ENCODE assay signal across 9 cellular contexts in the genomic region with DNA sequence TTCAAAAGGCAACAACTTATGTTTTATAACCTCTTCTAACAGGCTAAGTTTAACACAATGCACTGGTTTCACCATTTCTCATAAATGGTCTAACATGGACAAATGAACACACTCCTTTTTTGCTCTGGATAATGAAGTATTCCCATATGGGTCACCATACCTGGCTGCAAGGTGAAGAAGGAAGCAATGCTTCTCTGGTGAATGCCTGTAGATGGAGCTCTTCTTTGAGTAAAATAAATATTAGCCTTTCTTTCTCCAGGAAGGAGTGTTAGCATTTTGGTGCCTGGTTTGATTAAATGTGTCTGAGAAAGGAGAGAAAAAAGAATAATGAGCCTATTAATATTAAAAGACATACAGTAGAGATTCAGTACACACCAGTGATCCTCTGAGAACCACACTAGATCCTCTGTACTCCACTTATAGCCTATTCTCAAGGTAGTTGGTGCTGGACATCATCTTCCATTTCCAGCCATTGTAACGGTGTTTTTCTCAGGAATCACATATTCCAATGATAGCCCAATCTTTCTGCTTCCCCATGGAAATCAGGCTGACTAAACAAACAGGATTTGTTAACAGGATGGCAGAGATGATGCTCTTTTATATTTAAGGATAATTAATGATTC. TPM values are rescaled to one million over a fixed set of nuclear protein-coding genes. Genes with fewer than 3 reads are reported as not detected.
DNase-seq lines count a peak whose midpoint lies in the region; ATAC-seq and TF ChIP-seq lines count a peak whose summit lies in the region.
"Had no signal": no experiment of that assay in that cellular context is flagged by ENCODE, and none has a peak within 500 bp of the region (broad histone marks: within the 10 kb centered on the region; RNA-seq: fewer than 3 reads in every experiment).

No MANE protein-coding gene starts in this region.

- H3K27me3 ChIP-seq in Peyer's patch = no peaks in the 10 kb centered on the region
- H3K27me3 ChIP-seq in testis = no peaks in the 10 kb centered on the region

- H3K36me3 ChIP-seq in Peyer's patch = peaks cover 0 to 19% (median 0%) of the 10 kb centered on the region in 3 donors
- no peaks in the 10 kb centered on the region for H3K36me3 ChIP-seq in testis (ENCODE audit: low read depth, missing control alignments)

- peaks cover 8% of the 10 kb centered on the region for H3K9me3 Mint-ChIP-seq in activated T-cell treated with anti-CD3 and anti-CD28 coated beads, Interleukin-2, amount 50 U/mL, for 4 hours

- DNase-seq in ACHN = peak; percentile 38
- DNase-seq in GM12865 (ENCODE audit: low read depth) = no peak
- DNase-seq in Peyer's patch = no peak
- DNase-seq in foreskin fibroblast = peak in 1 of 2 donors; percentile 29
- DNase-seq in activated T-cell treated with anti-CD3 and anti-CD28 coated beads, Interleukin-2, amount 50 U/mL, for 4 hours = no peak
- no peak for DNase-seq in testis
- DNase-seq: T-helper 2 cell had no signal

- intact Hi-C loops in testis (cut with DNase I; ENCODE audit: low total_unique reads) = no loop called here

- no peak for ATAC-seq in activated T-cell treated with anti-CD3 and anti-CD28 coated beads, Interleukin-2, amount 50 U/mL, for 4 hours
- ATAC-seq in HG03039 (IDR thresholded peaks at IDR 0.05; ENCODE audit: unreplicated experiment) (no peak), HG02938 (IDR thresholded peaks at IDR 0.05; ENCODE audit: unreplicated experiment) (no peak)

- H3K4me3 ChIP-seq in GM12865 (ENCODE audit: low read depth, low read length) (no peak overlapping the region), Peyer's patch (no peak overlapping the region), foreskin fibroblast (ENCODE audit: low read depth in 1 of 2, low read length in 2 of 2) (no peak overlapping the region), testis (no peak overlapping the region)

- TF ChIP-seq POLR2A in Peyer's patch (IDR thresholded peaks at IDR 0.05) (no peak), testis (IDR thresholded peaks at IDR 0.05) (no peak)

- H3K9me3 ChIP-seq in Peyer's patch = no peaks in the 10 kb centered on the region
- H3K9me3 ChIP-seq in testis = no peaks in the 10 kb centered on the region

- H3K4me3 Mint-ChIP-seq in activated T-cell treated with anti-CD3 and anti-CD28 coated beads, Interleukin-2, amount 50 U/mL, for 4 hours = no peak overlapping the region

- H3K4me1 ChIP-seq in Peyer's patch (no peaks in the 10 kb centered on the region), testis (peaks cover 29% of the 10 kb centered on the region)

- no peaks in the 10 kb centered on the region for H3K27me3 Mint-ChIP-seq in activated T-cell treated with anti-CD3 and anti-CD28 coated beads, Interleukin-2, amount 50 U/mL, for 4 hours (ENCODE audit: low read depth)

- H3K36me3 Mint-ChIP-seq in activated T-cell treated with anti-CD3 and anti-CD28 coated beads, Interleukin-2, amount 50 U/mL, for 4 hours (ENCODE audit: insufficient read depth) = peaks cover 13% of the 10 kb centered on the region

- H3K4me1 Mint-ChIP-seq in activated T-cell treated with anti-CD3 and anti-CD28 coated beads, Interleukin-2, amount 50 U/mL, for 4 hours (ENCODE audit: low read depth) = no peaks in the 10 kb centered on the region

- peak; percentile 21 for TF ChIP-seq CTCF in GM12865 (IDR thresholded peaks at IDR 0.05; ENCODE audit: insufficient read depth, low read depth, low read length, missing control alignments)
- peak in 4 of 6 experiments; percentile 29 to 64 (median 61) for TF ChIP-seq CTCF in Peyer's patch (IDR thresholded peaks at IDR 0.05)
- peak; percentile 38 for TF ChIP-seq CTCF in foreskin fibroblast (IDR thresholded peaks at IDR 0.05; ENCODE audit: low read depth, low read length)
- TF ChIP-seq CTCF in testis (IDR thresholded peaks at IDR 0.05) = no peak

- H3K27ac ChIP-seq in Peyer's patch (no peak overlapping the region), testis (peak overlapping the region in 1 of 2 donors; percentile 38)

- in situ Hi-C loops in ACHN (cut with HindIII; ENCODE audit: low pct_ligation_motif_present, low pct_unique_long_range_greater_than_20kb, low sequenced_read_pairs) = no loop called here

- 79 to 86% methylated on average over 1 of the region's 1 CpG for WGBS in testis, 2 donors

RNA-seq across cellular contexts. Expression of a gene that starts 17.6 kb away (rescaled TPM):
- 100 to 1,000 TPM; 122 to 173 (median 131) TPM for total RNA-seq in Peyer's patch
- 10 to 100 TPM; 27.7 to 37.4 (median 35.5) TPM for total RNA-seq in activated T-cell treated with anti-CD3 and anti-CD28 coated beads, Interleukin-2, amount 50 U/mL, for 4 hours
- total RNA-seq in testis = 100 to 1,000 TPM; 148 to 166 TPM
- polyA plus RNA-seq in testis (ENCODE audit: insufficient read depth, low read depth, low replicate concordance) = 253 TPM

RNA-seq across cellular contexts. Expression of a gene that starts 21.9 kb away (rescaled TPM):
- 1 to 10 TPM in 1 of 4 donors, under 1 TPM in 1, not detected in 2; 0.95 to 1.6 TPM for total RNA-seq in Peyer's patch
- total RNA-seq in activated T-cell treated with anti-CD3 and anti-CD28 coated beads, Interleukin-2, amount 50 U/mL, for 4 hours = 1 to 10 TPM; 4.1 to 4.6 (median 4.5) TPM
- total RNA-seq in testis = 10 to 100 TPM; 14.1 to 22.5 TPM
- polyA plus RNA-seq in testis (ENCODE audit: insufficient read depth, low read depth, low replicate concordance) = 28.5 TPM

RNA-seq across cellular contexts. Expression of a gene that starts 37.4 kb away (rescaled TPM):
- total RNA-seq in Peyer's patch (10 to 100 TPM; 16.1 to 30.1 (median 22.0) TPM), testis (10 to 100 TPM; 17.2 to 29.8 TPM)
- 10 to 100 TPM; 18.9 to 23.8 (median 22.2) TPM for total RNA-seq in activated T-cell treated with anti-CD3 and anti-CD28 coated beads, Interleukin-2, amount 50 U/mL, for 4 hours
- 30.7 TPM for polyA plus RNA-seq in testis (ENCODE audit: insufficient read depth, low read depth, low replicate concordance)

RNA-seq across cellular contexts. Expression of a gene that starts 38.1 kb away (rescaled TPM):
- total RNA-seq in Peyer's patch (10 to 100 TPM in 1 of 4 donors, 1 to 10 TPM in 3; 6.7 to 12.1 (median 7.8) TPM), testis (10 to 100 TPM; 92.4 to 94.8 TPM)
- total RNA-seq in activated T-cell treated with anti-CD3 and anti-CD28 coated beads, Interleukin-2, amount 50 U/mL, for 4 hours = 1 to 10 TPM; 4.5 to 7.5 (median 5.4) TPM
- 89.3 TPM for polyA plus RNA-seq in testis (ENCODE audit: insufficient read depth, low read depth, low replicate concordance)

Comparison
In these comparisons a context has a peak if more than half of its experiments do, and no peak if none do; other contexts are left out.
1. CTCF ChIP-seq: peak in GM12865 (single experiment), Peyer's patch (4 of 6) and foreskin fibroblast (single experiment); none in testis (0 of 3).